24 cellular contexts compared by ENCODE assay signal in genomic region chr3:21310891-21311290, GRCh38.
"Had no signal": no experiment of that assay in that cellular context is flagged by ENCODE, and none has a peak within 500 bp of the region (broad histone marks: within the 10 kb centered on the region; RNA-seq: fewer than 3 reads in every experiment).

No MANE protein-coding gene starts in this region.

- H3K4me1 ChIP-seq: SJSA1 had no signal

- H3K9ac ChIP-seq: SK-N-SH had no signal

- H3K9me3 ChIP-seq: MG63, SJSA1, SK-N-SH had no signal

- H3K27ac ChIP-seq: SJSA1 had no signal

- H3K27me3 ChIP-seq: MG63, SJSA1 had no signal

- H3K4me3 ChIP-seq: MG63, SJSA1 had no signal

- H3K36me3 ChIP-seq: MG63, SJSA1 had no signal

- H3K4me2 ChIP-seq: SK-N-SH had no signal

- DNase-seq: Karpas-422, KG1, MG63, NCI-H1092, NCI-H1105 treated with DMSO at 0.1 percent for 48 hours, NCI-H1417 treated with DMSO at 0.1 percent for 48 hours, NCI-H146, NCI-H1694 treated with DMSO at 0.1 percent for 48 hours, NCI-H1930, NCI-H2081, NCI-H2107, NCI-H2227 treated with DMSO at 0.1 percent for 48 hours, NCI-H446, NCI-H510A, NCI-H524 treated with DMSO at 0.1 percent for 48 hours, NCI-H69, NCI-H774, Right ventricle myocardium superior, RPMI8226, SIG-M5, SK-N-SH, SW 1271, T-helper 1 cell had no signal
